ENCODE assay signal across 1 cellular context in genomic region chr11:56700242-56700918, GRCh38.
TF ChIP-seq lines count a peak whose summit lies in the region.

No MANE protein-coding gene starts in this region.

TF ChIP-seq in A549, 52 proteins besides CTCF, POLR2A, EP300 and RAD21:
- TF ChIP-seq BCL3 (IDR thresholded peaks at IDR 0.05) (no peak), POLR2AphosphoS2 (conservative IDR thresholded peaks at IDR 0.05; ENCODE audit: low read length) (no peak), REST (IDR thresholded peaks at IDR 0.05) (no peak), JUNB (IDR thresholded peaks at IDR 0.05) (no peak), HEYL (CRISPR knock-in tag; IDR thresholded peaks at IDR 0.05) (no peak), SREBF2 (IDR thresholded peaks at IDR 0.05) (no peak), HOXB5 (CRISPR knock-in tag; IDR thresholded peaks at IDR 0.05) (no peak), NFE2L2 (conservative IDR thresholded peaks at IDR 0.05; ENCODE audit: low read length) (no peak), CBX8 (IDR thresholded peaks at IDR 0.05) (no peak), HOXB13 (CRISPR knock-in tag; IDR thresholded peaks at IDR 0.05; ENCODE audit: low read depth) (no peak), NPAS2 (CRISPR knock-in tag; IDR thresholded peaks at IDR 0.05; ENCODE audit: borderline replicate concordance) (no peak), HMGXB4 (CRISPR knock-in tag; IDR thresholded peaks at IDR 0.05; ENCODE audit: borderline replicate concordance) (no peak), ZNF302 (CRISPR knock-in tag; IDR thresholded peaks at IDR 0.05) (no peak)
TF ChIP-seq in A549: peak in this region for 0.
